In the genomic region with DNA sequence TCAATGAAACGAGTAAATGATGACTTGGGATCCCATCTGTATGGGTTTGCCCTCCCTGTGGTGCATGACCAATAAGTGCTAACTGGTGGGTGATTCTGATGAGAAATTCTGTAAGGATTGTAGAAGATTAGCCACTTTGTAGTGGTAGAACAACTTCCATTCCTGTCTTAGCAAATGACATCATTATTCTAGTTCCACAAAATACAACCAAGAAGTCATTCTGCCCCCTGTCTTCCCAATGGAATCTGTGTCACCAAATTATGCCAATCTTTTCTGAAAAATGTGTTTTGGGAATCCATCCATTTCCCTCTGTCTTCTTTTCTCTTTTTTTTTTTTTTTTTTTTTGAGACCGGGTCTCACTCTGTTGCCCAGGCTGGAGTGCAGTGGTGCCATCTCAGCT, we compare ENCODE assay signal across 2 cellular contexts.
TF ChIP-seq lines count a peak whose summit lies in the region.

No MANE protein-coding gene starts in this region.

TF ChIP-seq in HEK293, 187 proteins besides CTCF, POLR2A, EP300 and RAD21:
- TF ChIP-seq, protein P1, sequence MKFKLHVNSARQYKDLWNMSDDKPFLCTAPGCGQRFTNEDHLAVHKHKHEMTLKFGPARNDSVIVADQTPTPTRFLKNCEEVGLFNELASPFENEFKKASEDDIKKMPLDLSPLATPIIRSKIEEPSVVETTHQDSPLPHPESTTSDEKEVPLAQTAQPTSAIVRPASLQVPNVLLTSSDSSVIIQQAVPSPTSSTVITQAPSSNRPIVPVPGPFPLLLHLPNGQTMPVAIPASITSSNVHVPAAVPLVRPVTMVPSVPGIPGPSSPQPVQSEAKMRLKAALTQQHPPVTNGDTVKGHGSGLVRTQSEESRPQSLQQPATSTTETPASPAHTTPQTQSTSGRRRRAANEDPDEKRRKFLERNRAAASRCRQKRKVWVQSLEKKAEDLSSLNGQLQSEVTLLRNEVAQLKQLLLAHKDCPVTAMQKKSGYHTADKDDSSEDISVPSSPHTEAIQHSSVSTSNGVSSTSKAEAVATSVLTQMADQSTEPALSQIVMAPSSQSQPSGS (tag by site-specific recombination; IDR thresholded peaks at IDR 0.05; ENCODE audit: low read depth), result peak; percentile 64
- no peak for TF ChIP-seq ZNF701 (tag by site-specific recombination; IDR thresholded peaks at IDR 0.05)

TF ChIP-seq in H1, 55 proteins besides CTCF, POLR2A, EP300 and RAD21:
- TF ChIP-seq MAFK (IDR thresholded peaks at IDR 0.05; ENCODE audit: low read depth, low read length), result no peak
- TF ChIP-seq CEBPB (IDR thresholded peaks at IDR 0.05; ENCODE audit: low read depth, low read length), result no peak
- no peak for TF ChIP-seq YY1 (IDR thresholded peaks at IDR 0.05; ENCODE audit: low read depth, low read length)
- no peak for TF ChIP-seq TEAD4 (IDR thresholded peaks at IDR 0.05; ENCODE audit: low read depth, low read length)
- TF ChIP-seq JUND (IDR thresholded peaks at IDR 0.05; ENCODE audit: low read length), result no peak
- TF ChIP-seq PHF8 (conservative IDR thresholded peaks at IDR 0.05; ENCODE audit: low read depth, low read length), result no peak
- no peak for TF ChIP-seq RBBP5 (IDR thresholded peaks at IDR 0.05; ENCODE audit: borderline replicate concordance, low read depth, low read length)
- TF ChIP-seq, protein P1 (IDR thresholded peaks at IDR 0.05; ENCODE audit: low read length), result no peak
- TF ChIP-seq ZNF274 (IDR thresholded peaks at IDR 0.05; ENCODE audit: borderline replicate concordance, extremely low read depth, low read length), result no peak
- no peak for TF ChIP-seq KDM4A (IDR thresholded peaks at IDR 0.05; ENCODE audit: low read depth, low read length, severe bottlenecking)
- no peak for TF ChIP-seq TAF1 (IDR thresholded peaks at IDR 0.05; ENCODE audit: low read depth, low read length)
- TF ChIP-seq HDAC6 (IDR thresholded peaks at IDR 0.05; ENCODE audit: low read depth, low read length), result no peak
- TF ChIP-seq, protein P2, sequence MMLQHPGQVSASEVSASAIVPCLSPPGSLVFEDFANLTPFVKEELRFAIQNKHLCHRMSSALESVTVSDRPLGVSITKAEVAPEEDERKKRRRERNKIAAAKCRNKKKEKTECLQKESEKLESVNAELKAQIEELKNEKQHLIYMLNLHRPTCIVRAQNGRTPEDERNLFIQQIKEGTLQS (IDR thresholded peaks at IDR 0.05; ENCODE audit: insufficient read depth, low read depth, low read length), result no peak
- TF ChIP-seq, protein P3, sequence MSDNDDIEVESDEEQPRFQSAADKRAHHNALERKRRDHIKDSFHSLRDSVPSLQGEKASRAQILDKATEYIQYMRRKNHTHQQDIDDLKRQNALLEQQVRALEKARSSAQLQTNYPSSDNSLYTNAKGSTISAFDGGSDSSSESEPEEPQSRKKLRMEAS (IDR thresholded peaks at IDR 0.05), result no peak
- no peak for TF ChIP-seq NRF1 (IDR thresholded peaks at IDR 0.05; ENCODE audit: low read depth, low read length)
- TF ChIP-seq RNF2 (IDR thresholded peaks at IDR 0.05; ENCODE audit: borderline replicate concordance, low read depth, low read length, missing control alignments, poor library complexity, severe bottlenecking), result no peak
- TF ChIP-seq BCL11A (IDR thresholded peaks at IDR 0.05; ENCODE audit: low read depth in 2 of 2, low read length in 2 of 2), result no peak
- no peak for TF ChIP-seq GTF2F1 (IDR thresholded peaks at IDR 0.05; ENCODE audit: borderline replicate concordance, low read depth, low read length)
- TF ChIP-seq BRCA1 (IDR thresholded peaks at IDR 0.05; ENCODE audit: low read depth, low read length), result no peak
- no peak for TF ChIP-seq TAF7 (optimal IDR thresholded peaks at IDR 0.05; ENCODE audit: borderline replicate concordance, low read depth, low read length)
